In the genomic region with DNA sequence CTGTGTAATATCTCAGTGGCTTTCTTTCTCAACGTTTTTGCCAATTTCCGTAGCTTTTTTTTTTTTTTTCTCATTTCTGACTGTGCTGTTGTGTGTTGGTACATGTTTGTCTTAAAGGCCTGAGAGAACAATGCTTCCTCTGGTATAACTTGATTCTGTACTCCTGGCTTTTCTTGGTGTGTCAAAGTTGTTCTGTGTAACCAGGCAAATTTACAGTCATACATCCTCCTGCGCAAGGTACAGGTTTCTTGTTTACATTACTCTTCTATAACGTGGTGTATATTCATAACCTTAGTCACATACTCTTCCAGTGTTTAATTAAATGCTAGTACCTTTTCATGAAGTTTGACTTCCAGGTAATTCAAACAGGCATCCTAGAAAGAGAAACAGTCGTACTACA, we compare ENCODE assay signal across 1 cellular context.
TF ChIP-seq lines count a peak whose summit lies in the region.

No MANE protein-coding gene starts in this region.

TF ChIP-seq in GM23338, 12 proteins besides CTCF, POLR2A, EP300 and RAD21 (continued from another document):
- TF ChIP-seq, protein P1, sequence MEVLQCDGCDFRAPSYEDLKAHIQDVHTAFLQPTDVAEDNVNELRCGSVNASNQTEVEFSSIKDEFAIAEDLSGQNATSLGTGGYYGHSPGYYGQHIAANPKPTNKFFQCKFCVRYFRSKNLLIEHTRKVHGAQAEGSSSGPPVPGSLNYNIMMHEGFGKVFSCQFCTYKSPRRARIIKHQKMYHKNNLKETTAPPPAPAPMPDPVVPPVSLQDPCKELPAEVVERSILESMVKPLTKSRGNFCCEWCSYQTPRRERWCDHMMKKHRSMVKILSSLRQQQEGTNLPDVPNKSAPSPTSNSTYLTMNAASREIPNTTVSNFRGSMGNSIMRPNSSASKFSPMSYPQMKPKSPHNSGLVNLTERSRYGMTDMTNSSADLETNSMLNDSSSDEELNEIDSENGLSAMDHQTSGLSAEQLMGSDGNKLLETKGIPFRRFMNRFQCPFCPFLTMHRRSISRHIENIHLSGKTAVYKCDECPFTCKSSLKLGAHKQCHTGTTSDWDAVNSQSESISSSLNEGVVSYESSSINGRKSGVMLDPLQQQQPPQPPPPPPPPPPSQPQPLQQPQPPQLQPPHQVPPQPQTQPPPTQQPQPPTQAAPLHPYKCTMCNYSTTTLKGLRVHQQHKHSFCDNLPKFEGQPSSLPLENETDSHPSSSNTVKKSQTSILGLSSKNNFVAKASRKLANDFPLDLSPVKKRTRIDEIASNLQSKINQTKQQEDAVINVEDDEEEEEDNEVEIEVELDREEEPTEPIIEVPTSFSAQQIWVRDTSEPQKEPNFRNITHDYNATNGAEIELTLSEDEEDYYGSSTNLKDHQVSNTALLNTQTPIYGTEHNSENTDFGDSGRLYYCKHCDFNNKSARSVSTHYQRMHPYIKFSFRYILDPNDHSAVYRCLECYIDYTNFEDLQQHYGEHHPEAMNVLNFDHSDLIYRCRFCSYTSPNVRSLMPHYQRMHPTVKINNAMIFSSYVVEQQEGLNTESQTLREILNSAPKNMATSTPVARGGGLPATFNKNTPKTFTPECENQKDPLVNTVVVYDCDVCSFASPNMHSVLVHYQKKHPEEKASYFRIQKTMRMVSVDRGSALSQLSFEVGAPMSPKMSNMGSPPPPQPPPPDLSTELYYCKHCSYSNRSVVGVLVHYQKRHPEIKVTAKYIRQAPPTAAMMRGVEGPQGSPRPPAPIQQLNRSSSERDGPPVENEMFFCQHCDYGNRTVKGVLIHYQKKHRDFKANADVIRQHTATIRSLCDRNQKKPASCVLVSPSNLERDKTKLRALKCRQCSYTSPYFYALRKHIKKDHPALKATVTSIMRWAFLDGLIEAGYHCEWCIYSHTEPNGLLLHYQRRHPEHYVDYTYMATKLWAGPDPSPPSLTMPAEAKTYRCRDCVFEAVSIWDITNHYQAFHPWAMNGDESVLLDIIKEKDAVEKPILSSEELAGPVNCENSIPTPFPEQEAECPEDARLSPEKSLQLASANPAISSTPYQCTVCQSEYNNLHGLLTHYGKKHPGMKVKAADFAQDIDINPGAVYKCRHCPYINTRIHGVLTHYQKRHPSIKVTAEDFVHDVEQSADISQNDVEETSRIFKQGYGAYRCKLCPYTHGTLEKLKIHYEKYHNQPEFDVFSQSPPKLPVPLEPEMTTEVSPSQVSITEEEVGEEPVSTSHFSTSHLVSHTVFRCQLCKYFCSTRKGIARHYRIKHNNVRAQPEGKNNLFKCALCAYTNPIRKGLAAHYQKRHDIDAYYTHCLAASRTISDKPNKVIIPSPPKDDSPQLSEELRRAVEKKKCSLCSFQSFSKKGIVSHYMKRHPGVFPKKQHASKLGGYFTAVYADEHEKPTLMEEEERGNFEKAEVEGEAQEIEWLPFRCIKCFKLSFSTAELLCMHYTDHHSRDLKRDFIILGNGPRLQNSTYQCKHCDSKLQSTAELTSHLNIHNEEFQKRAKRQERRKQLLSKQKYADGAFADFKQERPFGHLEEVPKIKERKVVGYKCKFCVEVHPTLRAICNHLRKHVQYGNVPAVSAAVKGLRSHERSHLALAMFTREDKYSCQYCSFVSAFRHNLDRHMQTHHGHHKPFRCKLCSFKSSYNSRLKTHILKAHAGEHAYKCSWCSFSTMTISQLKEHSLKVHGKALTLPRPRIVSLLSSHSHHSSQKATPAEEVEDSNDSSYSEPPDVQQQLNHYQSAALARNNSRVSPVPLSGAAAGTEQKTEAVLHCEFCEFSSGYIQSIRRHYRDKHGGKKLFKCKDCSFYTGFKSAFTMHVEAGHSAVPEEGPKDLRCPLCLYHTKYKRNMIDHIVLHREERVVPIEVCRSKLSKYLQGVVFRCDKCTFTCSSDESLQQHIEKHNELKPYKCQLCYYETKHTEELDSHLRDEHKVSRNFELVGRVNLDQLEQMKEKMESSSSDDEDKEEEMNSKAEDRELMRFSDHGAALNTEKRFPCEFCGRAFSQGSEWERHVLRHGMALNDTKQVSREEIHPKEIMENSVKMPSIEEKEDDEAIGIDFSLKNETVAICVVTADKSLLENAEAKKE (CRISPR knock-in tag; IDR thresholded peaks at IDR 0.05), result no peak
TF ChIP-seq in GM23338: peak in this region for 0.
